ENCODE assay signal across 1 cellular context in genomic region chr16:29790183-29790948, GRCh38.
TF ChIP-seq lines count a peak whose summit lies in the region.

TSS of gene KIF22 (plus strand) at chr16:29790751. CDS start at chr16:29790760, 9 bp downstream.

TF ChIP-seq in HCT116, 20 proteins besides CTCF, POLR2A, EP300 and RAD21 (continued from another document):
- TF ChIP-seq TCF7L2 (IDR thresholded peaks at IDR 0.05; ENCODE audit: borderline replicate concordance, extremely low read depth, insufficient read depth, insufficient read length) (peak; percentile 38), EZH2phosphoT487 (IDR thresholded peaks at IDR 0.05; ENCODE audit: borderline replicate concordance) (no peak), JUND (IDR thresholded peaks at IDR 0.05) (no peak), EZH2 (IDR thresholded peaks at IDR 0.05) (no peak), CEBPB (IDR thresholded peaks at IDR 0.05; ENCODE audit: low read depth) (no peak), FOSL1 (IDR thresholded peaks at IDR 0.05; ENCODE audit: low read depth) (no peak), ELF1 (IDR thresholded peaks at IDR 0.05; ENCODE audit: borderline replicate concordance, low read depth) (no peak)
